In genomic region chr7:93298671-93299070, GRCh38 we compare ENCODE assay signal across 16 cellular contexts.
DNase-seq lines count a peak whose midpoint lies in the region; ATAC-seq and TF ChIP-seq lines count a peak whose summit lies in the region.
"Had no signal": no experiment of that assay in that cellular context is flagged by ENCODE, and none has a peak within 500 bp of the region (broad histone marks: within the 10 kb centered on the region; RNA-seq: fewer than 3 reads in every experiment).

No MANE protein-coding gene starts in this region.

- 78 to 82% methylated on average over 2 of the region's 2 CpGs for WGBS in body of pancreas, 2 donors

- TF ChIP-seq CTCF in AG10803 (conservative IDR thresholded peaks at IDR 0.05; ENCODE audit: low read length) (no peak), chondrocyte (IDR thresholded peaks at IDR 0.05) (no peak), body of pancreas (IDR thresholded peaks at IDR 0.05) (no peak)

- H3K27ac ChIP-seq in body of pancreas: no peak overlapping the region

- peaks cover 2 to 3% of the 10 kb centered on the region in 2 donors for H3K36me3 ChIP-seq in body of pancreas (replicated peaks in 1 of 2; ENCODE audit: insufficient read depth in 1 of 2, low read depth in 2 of 2)

- H3K4me3 ChIP-seq in AG10803 (ENCODE audit: low read length): no peak overlapping the region
- no peak overlapping the region for H3K4me3 ChIP-seq in body of pancreas

- TF ChIP-seq POLR2A in body of pancreas (IDR thresholded peaks at IDR 0.05): no peak

- H3K4me1 ChIP-seq in body of pancreas: no peaks in the 10 kb centered on the region

- DNase-seq in AG10803 (ENCODE audit: low read depth) (peak; percentile 65), chondrocyte (ENCODE audit: low spot score) (no peak), iris pigment epithelial cell (ENCODE audit: low read depth) (peak; percentile 84), body of pancreas (no peak), HT-29 (ENCODE audit: low spot score) (no peak), superior temporal gyrus (ENCODE audit: extremely low spot score) (no peak)
- no peak for DNase-seq in stimulated activated naive B cell treated with anti-CD40 and anti-IgM and Interleukin-4, amounts not matched to agents 10 μg/mL and 1 μg/mL and 100 μg/mL, for 72 hours
- DNase-seq: CD4-positive, CD25-positive, alpha-beta regulatory T cell; DMS79; GDM1; Karpas-422; NCI-H1930; NCI-H2171; NCI-H82; Right ventricle myocardium superior had no signal

- H3K27ac Mint-ChIP-seq in chondrocyte (ENCODE audit: unreplicated experiment): peak overlapping the region; percentile 54
- H3K27ac Mint-ChIP-seq in stimulated activated naive B cell treated with anti-CD40 and anti-IgM and Interleukin-4, amounts not matched to agents 10 μg/mL and 1 μg/mL and 100 μg/mL, for 72 hours: no peak overlapping the region

- no peaks in the 10 kb centered on the region for H3K27me3 Mint-ChIP-seq in chondrocyte (ENCODE audit: low read depth)
- H3K27me3 Mint-ChIP-seq in stimulated activated naive B cell treated with anti-CD40 and anti-IgM and Interleukin-4, amounts not matched to agents 10 μg/mL and 1 μg/mL and 100 μg/mL, for 72 hours: no peaks in the 10 kb centered on the region
- H3K27me3 Mint-ChIP-seq: CD4-positive, CD25-positive, alpha-beta regulatory T cell had no signal

- H3K9me3 ChIP-seq in body of pancreas: no peaks in the 10 kb centered on the region

- H3K27me3 ChIP-seq in body of pancreas: no peaks in the 10 kb centered on the region

- H3K4me1 Mint-ChIP-seq in chondrocyte (ENCODE audit: low read depth): peaks cover 17% of the 10 kb centered on the region
- no peaks in the 10 kb centered on the region for H3K4me1 Mint-ChIP-seq in stimulated activated naive B cell treated with anti-CD40 and anti-IgM and Interleukin-4, amounts not matched to agents 10 μg/mL and 1 μg/mL and 100 μg/mL, for 72 hours

- no peak overlapping the region for H3K4me3 Mint-ChIP-seq in chondrocyte (ENCODE audit: unreplicated experiment)
- H3K4me3 Mint-ChIP-seq in stimulated activated naive B cell treated with anti-CD40 and anti-IgM and Interleukin-4, amounts not matched to agents 10 μg/mL and 1 μg/mL and 100 μg/mL, for 72 hours: no peak overlapping the region
- H3K4me3 Mint-ChIP-seq: CD4-positive, CD25-positive, alpha-beta regulatory T cell had no signal

- no peaks in the 10 kb centered on the region for H3K9me3 Mint-ChIP-seq in chondrocyte (ENCODE audit: low read depth)
- no peaks in the 10 kb centered on the region for H3K9me3 Mint-ChIP-seq in stimulated activated naive B cell treated with anti-CD40 and anti-IgM and Interleukin-4, amounts not matched to agents 10 μg/mL and 1 μg/mL and 100 μg/mL, for 72 hours
- H3K9me3 Mint-ChIP-seq: CD4-positive, CD25-positive, alpha-beta regulatory T cell had no signal

- H3K36me3 Mint-ChIP-seq in chondrocyte (ENCODE audit: low read depth): peaks cover 3% of the 10 kb centered on the region
- peaks cover 8 to 15% of the 10 kb centered on the region in 2 donors for H3K36me3 Mint-ChIP-seq in stimulated activated naive B cell treated with anti-CD40 and anti-IgM and Interleukin-4, amounts not matched to agents 10 μg/mL and 1 μg/mL and 100 μg/mL, for 72 hours

- ATAC-seq in HG02610 (IDR thresholded peaks at IDR 0.05; ENCODE audit: unreplicated experiment) (peak; percentile 72), body of pancreas (no peak)
- no peak for ATAC-seq in stimulated activated naive B cell treated with anti-CD40 and anti-IgM and Interleukin-4, amounts not matched to agents 10 μg/mL and 1 μg/mL and 100 μg/mL, for 72 hours (replicated peaks)

- intact Hi-C loops in body of pancreas (cut with DNase I): no loop called here

Comparison
In these comparisons a context has a peak if more than half of its experiments do, and no peak if none do; other contexts are left out.
1. DNase-seq: peak in AG10803 (single experiment) and iris pigment epithelial cell (single experiment); none in chondrocyte (single experiment), body of pancreas (0 of 4), HT-29 (single experiment), superior temporal gyrus (single experiment) and stimulated activated naive B cell treated with anti-CD40 and anti-IgM and Interleukin-4, amounts not matched to agents 10 μg/mL and 1 μg/mL and 100 μg/mL, for 72 hours (single experiment).